In genomic region chr1:1059494-1060280, GRCh38 we compare ENCODE assay signal across 9 cellular contexts. TPM values are rescaled to one million over a fixed set of nuclear protein-coding genes. Genes with fewer than 3 reads are reported as not detected.
DNase-seq lines count a peak whose midpoint lies in the region; ATAC-seq, FAIRE-seq and TF ChIP-seq lines count a peak whose summit lies in the region.
"Had no signal": no experiment of that assay in that cellular context is flagged by ENCODE, and none has a peak within 500 bp of the region (broad histone marks: within the 10 kb centered on the region; RNA-seq: fewer than 3 reads in every experiment).

No MANE protein-coding gene starts in this region.

- H3K4me1 Mint-ChIP-seq in activated T-helper 2 cell treated with anti-CD3 and anti-CD28 coated beads, Interferon-gamma antibody, Interleukin-2, Interleukin-4, amounts not matched to agents 10 μg/mL and 5 μg/mL and 100 μg/mL, durations not matched to agents 14 hours and 24 hours and 36 hours (ENCODE audit: low read depth), result peaks cover 13% of the 10 kb centered on the region

- peak overlapping the region; percentile 80 for H3K4me3 Mint-ChIP-seq in activated T-helper 2 cell treated with anti-CD3 and anti-CD28 coated beads, Interferon-gamma antibody, Interleukin-2, Interleukin-4, amounts not matched to agents 10 μg/mL and 5 μg/mL and 100 μg/mL, durations not matched to agents 14 hours and 24 hours and 36 hours (ENCODE audit: low read depth)

- intact Hi-C loops in activated T-helper 2 cell treated with anti-CD3 and anti-CD28 coated beads, Interferon-gamma antibody, Interleukin-2, Interleukin-4, amounts not matched to agents 10 μg/mL and 5 μg/mL and 100 μg/mL, durations not matched to agents 14 hours and 24 hours and 36 hours (cut with micrococcal nuclease), result loop anchor here (2.0 to 10.0 kb wide), 4 partner anchors 19 to 55 kb away; partner anchors contain the start of genes AGRN and C1orf159

- no peak overlapping the region for H2AFZ ChIP-seq in neuron (ENCODE audit: low read depth, low read length)

- no peak overlapping the region for H3K9ac ChIP-seq in stomach smooth muscle (ENCODE audit: low read length in 2 of 2)

- H3K4me1 ChIP-seq in neuron (ENCODE audit: insufficient read depth, low read length) (peaks cover 42% of the 10 kb centered on the region), stomach smooth muscle (ENCODE audit: control insufficient read depth, insufficient read depth, low read length) (peaks cover 16% of the 10 kb centered on the region)

- no peak overlapping the region for H3K27ac ChIP-seq in stomach smooth muscle (ENCODE audit: low read length)
- H3K27ac ChIP-seq: epithelial cell of prostate had no signal

- H3K27me3 ChIP-seq in neuron (ENCODE audit: insufficient read depth, low read length), result peaks cover 30% of the 10 kb centered on the region
- peaks cover 42 to 52% of the 10 kb centered on the region in 2 donors for H3K27me3 ChIP-seq in stomach smooth muscle (ENCODE audit: control insufficient read depth in 1 of 2, insufficient read depth in 2 of 2, low read length in 2 of 2)

- no peak overlapping the region for H3K27ac Mint-ChIP-seq in activated T-helper 2 cell treated with anti-CD3 and anti-CD28 coated beads, Interferon-gamma antibody, Interleukin-2, Interleukin-4, amounts not matched to agents 10 μg/mL and 5 μg/mL and 100 μg/mL, durations not matched to agents 14 hours and 24 hours and 36 hours

- no peak for FAIRE-seq in RCC 7860 (lab: Jason Lieb, UNC)

- H3K36me3 Mint-ChIP-seq in activated T-helper 2 cell treated with anti-CD3 and anti-CD28 coated beads, Interferon-gamma antibody, Interleukin-2, Interleukin-4, amounts not matched to agents 10 μg/mL and 5 μg/mL and 100 μg/mL, durations not matched to agents 14 hours and 24 hours and 36 hours (ENCODE audit: low read depth), result peaks cover 3% of the 10 kb centered on the region

- H3K4me3 ChIP-seq in foreskin fibroblast (ENCODE audit: low read depth in 1 of 2, low read length in 2 of 2) (peak overlapping the region; percentile 51 to 53), neuron (ENCODE audit: low read length) (peak overlapping the region; percentile 37), stomach smooth muscle (ENCODE audit: low read length in 2 of 2) (peak overlapping the region; percentile 12 to 67)

- DNase-seq in COR-L47 (lab: John Stamatoyannopoulos, UW), result peak; percentile 85
- DNase-seq in HS-5 (ENCODE audit: low read depth), result peak; percentile 23
- peak; percentile 43 for DNase-seq in RCC 7860 (ENCODE audit: low spot score)
- peak; percentile 84 for DNase-seq in activated T-helper 2 cell treated with anti-CD3 and anti-CD28 coated beads, Interferon-gamma antibody, Interleukin-2, Interleukin-4, amounts not matched to agents 10 μg/mL and 5 μg/mL and 100 μg/mL, durations not matched to agents 14 hours and 24 hours and 36 hours (ENCODE audit: low spot score)
- DNase-seq in foreskin fibroblast, result peak; percentile 54 to 90

- ATAC-seq in GM19455 (IDR thresholded peaks at IDR 0.05; ENCODE audit: unreplicated experiment), result peak; percentile 72

- H3K27me3 Mint-ChIP-seq in activated T-helper 2 cell treated with anti-CD3 and anti-CD28 coated beads, Interferon-gamma antibody, Interleukin-2, Interleukin-4, amounts not matched to agents 10 μg/mL and 5 μg/mL and 100 μg/mL, durations not matched to agents 14 hours and 24 hours and 36 hours (ENCODE audit: low read depth), result peaks cover 28% of the 10 kb centered on the region

- no peak for TF ChIP-seq CTCF in foreskin fibroblast (IDR thresholded peaks at IDR 0.05; ENCODE audit: low read depth, low read length)

- H3K9me3 ChIP-seq in neuron (ENCODE audit: low read length) (no peaks in the 10 kb centered on the region), stomach smooth muscle (ENCODE audit: control insufficient read depth in 2 of 2, low read length in 2 of 2) (no peaks in the 10 kb centered on the region)

- no peaks in the 10 kb centered on the region for H3K9me3 Mint-ChIP-seq in activated T-helper 2 cell treated with anti-CD3 and anti-CD28 coated beads, Interferon-gamma antibody, Interleukin-2, Interleukin-4, amounts not matched to agents 10 μg/mL and 5 μg/mL and 100 μg/mL, durations not matched to agents 14 hours and 24 hours and 36 hours

- H3K36me3 ChIP-seq in neuron (ENCODE audit: insufficient read depth, low read length) (peaks cover 6% of the 10 kb centered on the region), stomach smooth muscle (ENCODE audit: control insufficient read depth in 2 of 2, insufficient read depth in 2 of 2, low read length in 2 of 2) (no peaks in the 10 kb centered on the region)

RNA-seq across cellular contexts. Expression of gene RNF223, which starts 14.4 kb away (rescaled TPM):
- not detected in 2 replicates for total RNA-seq in activated T-helper 2 cell treated with anti-CD3 and anti-CD28 coated beads, Interferon-gamma antibody, Interleukin-2, Interleukin-4, amounts not matched to agents 10 μg/mL and 5 μg/mL and 100 μg/mL, durations not matched to agents 14 hours and 24 hours and 36 hours

RNA-seq across cellular contexts. Expression of gene AGRN, which starts 39.8 kb away (rescaled TPM):
- total RNA-seq in activated T-helper 2 cell treated with anti-CD3 and anti-CD28 coated beads, Interferon-gamma antibody, Interleukin-2, Interleukin-4, amounts not matched to agents 10 μg/mL and 5 μg/mL and 100 μg/mL, durations not matched to agents 14 hours and 24 hours and 36 hours, result 27.6 and 29.2 TPM in 2 replicates

RNA-seq across cellular contexts. Expression of gene ISG15, which starts 46.4 kb away (rescaled TPM):
- 31.9 and 33.8 TPM in 2 replicates for total RNA-seq in activated T-helper 2 cell treated with anti-CD3 and anti-CD28 coated beads, Interferon-gamma antibody, Interleukin-2, Interleukin-4, amounts not matched to agents 10 μg/mL and 5 μg/mL and 100 μg/mL, durations not matched to agents 14 hours and 24 hours and 36 hours

RNA-seq across cellular contexts. Expression of gene C1orf159, which starts 56.2 kb away (rescaled TPM):
- 20.5 and 22.1 TPM in 2 replicates for total RNA-seq in activated T-helper 2 cell treated with anti-CD3 and anti-CD28 coated beads, Interferon-gamma antibody, Interleukin-2, Interleukin-4, amounts not matched to agents 10 μg/mL and 5 μg/mL and 100 μg/mL, durations not matched to agents 14 hours and 24 hours and 36 hours

RNA-seq across cellular contexts. Expression of gene HES4, which starts 59.8 kb away (rescaled TPM):
- 2.0 and 3.1 TPM in 2 replicates for total RNA-seq in activated T-helper 2 cell treated with anti-CD3 and anti-CD28 coated beads, Interferon-gamma antibody, Interleukin-2, Interleukin-4, amounts not matched to agents 10 μg/mL and 5 μg/mL and 100 μg/mL, durations not matched to agents 14 hours and 24 hours and 36 hours

Comparison
In these comparisons a context has a peak if more than half of its experiments do, and no peak if none do; other contexts are left out.
1. DNase-seq: peak in every context shown above with its lines; median percentile 85 in COR-L47; 84 in activated T-helper 2 cell treated with anti-CD3 and anti-CD28 coated beads, Interferon-gamma antibody, Interleukin-2, Interleukin-4, amounts not matched to agents 10 μg/mL and 5 μg/mL and 100 μg/mL, durations not matched to agents 14 hours and 24 hours and 36 hours; 72 in foreskin fibroblast; 43 in RCC 7860; 23 in HS-5.